ENCODE assay signal across 14 cellular contexts in the genomic region with DNA sequence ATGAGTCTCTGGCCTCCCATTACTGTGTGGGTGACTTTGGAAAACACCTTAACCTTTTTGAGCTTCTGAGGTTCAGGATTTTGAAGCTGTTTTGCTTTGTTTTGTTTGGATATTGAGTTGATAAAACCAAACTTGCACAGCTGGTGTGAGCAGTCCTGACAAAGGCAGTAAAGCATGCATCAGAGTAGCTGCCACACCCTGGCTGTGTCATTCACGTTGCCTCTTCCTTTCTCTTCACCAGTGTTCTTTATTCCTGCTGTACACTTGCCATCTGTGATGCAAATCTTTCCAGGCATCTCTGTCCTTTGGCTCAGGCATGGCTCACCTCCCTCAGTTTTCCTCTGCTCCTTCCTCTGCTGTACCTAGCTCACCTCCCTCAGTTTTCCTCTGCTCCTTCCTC.
"Had no signal": no experiment of that assay in that cellular context is flagged by ENCODE, and none has a peak within 500 bp of the region (broad histone marks: within the 10 kb centered on the region; RNA-seq: fewer than 3 reads in every experiment).

No MANE protein-coding gene starts in this region.

- H3K27ac ChIP-seq: cardiac muscle cell, thyroid gland had no signal

- H3K4me3 ChIP-seq: cardiac muscle cell, lung, thyroid gland had no signal

- H3K27me3 ChIP-seq: cardiac muscle cell, thyroid gland had no signal

- DNase-seq: activated CD4-positive, alpha-beta T cell treated with anti-CD3 and anti-CD28 coated beads for 36 hours; activated CD4-positive, alpha-beta T cell treated with anti-CD3 and anti-CD28 coated beads, Interleukin-2, amount 50 U/mL, for 48 hours; activated gamma-delta T cell; effector memory CD4-positive, alpha-beta T cell; foreskin fibroblast; hypothalamus; kidney; retina; stimulated activated naive CD4-positive, alpha-beta T cell treated with Interleukin-2 at 50 U/mL for 16 hours; thyroid gland had no signal

- H3K36me3 ChIP-seq: cardiac muscle cell, thyroid gland had no signal

- FAIRE-seq: endothelial cell of umbilical vein, kidney had no signal

- H3K4me1 ChIP-seq: thyroid gland had no signal

- ATAC-seq: activated CD4-positive, alpha-beta T cell treated with anti-CD3 and anti-CD28 coated beads for 36 hours; left lobe of liver had no signal

- H3K9me3 ChIP-seq: thyroid gland had no signal
